16 cellular contexts compared by ENCODE assay signal in genomic region chr7:46468753-46469356, GRCh38.
A peak's percentile ranks its signal among the peaks of the same experiment; 100 is the strongest.
DNase-seq lines count a peak whose midpoint lies in the region; ATAC-seq and TF ChIP-seq lines count a peak whose summit lies in the region.
"Had no signal": no experiment of that assay in that cellular context is flagged by ENCODE, and none has a peak within 500 bp of the region (broad histone marks: within the 10 kb centered on the region; RNA-seq: fewer than 3 reads in every experiment).

No MANE protein-coding gene starts in this region.

- no peak overlapping the region for H3K4me3 ChIP-seq in OCI-LY7 (ENCODE audit: low read depth, low read length, poor library complexity, severe bottlenecking)
- peak overlapping the region; percentile 61 for H3K4me3 ChIP-seq in endodermal cell (ENCODE audit: low read length)
- H3K4me3 ChIP-seq: left ventricle myocardium inferior had no signal

- H3K9me3 ChIP-seq in OCI-LY7 (ENCODE audit: low read length) = peaks cover 7% of the 10 kb centered on the region; the same call in 1 of the 2 replicates
- peaks cover 61% of the 10 kb centered on the region for H3K9me3 ChIP-seq in endodermal cell (ENCODE audit: control insufficient read depth, low read length)

- no TSS peak for BruUV-seq in OCI-LY7 (replicated peaks; lab: Mats Ljungman, UMichigan)

- H3K79me2 ChIP-seq in OCI-LY7 (ENCODE audit: insufficient read depth, low read depth, low read length) = no peaks in the 10 kb centered on the region

- no peak overlapping the region for H3K4me3 Mint-ChIP-seq in activated CD8-positive, alpha-beta T cell treated with anti-CD3 and anti-CD28 coated beads for 36 hours
- no peak overlapping the region for H3K4me3 Mint-ChIP-seq in activated CD8-positive, alpha-beta T cell treated with anti-CD3 and anti-CD28 coated beads, Interleukin-2, amount 10 ng/mL, durations not matched to agents 7 days and 5 days
- no peak overlapping the region for H3K4me3 Mint-ChIP-seq in endodermal cell
- no peak overlapping the region for H3K4me3 Mint-ChIP-seq in activated T-helper 2 cell treated with anti-CD3 and anti-CD28 coated beads, Interferon-gamma antibody, Interleukin-2, Interleukin-4, amounts not matched to agents 10 μg/mL and 5 μg/mL and 100 μg/mL, durations not matched to agents 14 hours and 24 hours and 36 hours (ENCODE audit: low read depth)
- H3K4me3 Mint-ChIP-seq: dendritic cell treated with granulocyte-macrophage colony-stimulating factor and Interleukin-4, amounts not matched to agents 40 ng/mL and 50 ng/mL, for 4 days; T-cell had no signal

- H3K4me1 ChIP-seq in OCI-LY7 (ENCODE audit: insufficient read depth, low read length, poor library complexity, severe bottlenecking) = no peaks in the 10 kb centered on the region
- H3K4me1 ChIP-seq in endodermal cell (ENCODE audit: control insufficient read depth, insufficient read depth, low read length) = no peaks in the 10 kb centered on the region
- H3K4me1 ChIP-seq: left ventricle myocardium inferior had no signal

- no peak overlapping the region for H3K9ac ChIP-seq in endodermal cell (ENCODE audit: extremely low read depth, low read length, poor library complexity, severe bottlenecking)

- H3K36me3 ChIP-seq in OCI-LY7 (ENCODE audit: insufficient read depth, low read length) (no peaks in the 10 kb centered on the region), endodermal cell (ENCODE audit: control insufficient read depth, insufficient read depth, low read length) (no peaks in the 10 kb centered on the region)

- DNase-seq in activated CD8-positive, alpha-beta T cell treated with anti-CD3 and anti-CD28 coated beads for 36 hours = peak; percentile 7
- DNase-seq in activated CD8-positive, alpha-beta T cell treated with anti-CD3 and anti-CD28 coated beads, Interleukin-2, amount 10 ng/mL, durations not matched to agents 7 days and 5 days = no peak
- peak; percentile 60 for DNase-seq in OCI-LY7 (ENCODE audit: low spot score)
- DNase-seq in endodermal cell = peak; percentile 53
- DNase-seq in stimulated activated CD8-positive, alpha-beta memory T cell treated with anti-CD3 and anti-CD28 coated beads, Interleukin-4, amount 100 ng/mL, for 48 hours = peak; percentile 21
- DNase-seq in omental fat pad (ENCODE audit: low spot score) = no peak
- DNase-seq in activated T-helper 2 cell treated with anti-CD3 and anti-CD28 coated beads, Interferon-gamma antibody, Interleukin-2, Interleukin-4, amounts not matched to agents 10 μg/mL and 5 μg/mL and 100 μg/mL, durations not matched to agents 14 hours and 24 hours and 36 hours (ENCODE audit: low spot score) = no peak
- no peak for DNase-seq in DMS153 treated with DMSO at 0.1 percent for 48 hours (lab: John Stamatoyannopoulos, UW; ENCODE audit: unreplicated experiment)
- DNase-seq: activated CD4-positive, alpha-beta T cell treated with anti-CD3 and anti-CD28 coated beads, Interleukin-2, amount 50 U/mL, for 4 hours; AML-193; left ventricle myocardium inferior; NCI-H1436 treated with DMSO at 0.1 percent for 48 hours; nucleus accumbens; T-cell had no signal

- H3K4me2 ChIP-seq in OCI-LY7 (ENCODE audit: low read length) = no peak overlapping the region

- POLR2A ChIA-PET in activated CD8-positive, alpha-beta T cell treated with anti-CD3 and anti-CD28 coated beads for 36 hours (lab: Charles Lee) = no interaction called here
- POLR2A ChIA-PET in activated CD8-positive, alpha-beta T cell treated with anti-CD3 and anti-CD28 coated beads, Interleukin-2, amount 10 ng/mL, durations not matched to agents 7 days and 5 days (lab: Charles Lee) = no interaction called here
- POLR2A ChIA-PET in OCI-LY7 (lab: Charles Lee) = no interaction called here

- WGBS in endodermal cell (ENCODE audit: insufficient coverage in 1 of 2, insufficient read length in 1 of 2), 2 experiments = 81 to 84% methylated on average over 5 to 6 of the region's 6 CpGs

- CTCF ChIA-PET in activated CD8-positive, alpha-beta T cell treated with anti-CD3 and anti-CD28 coated beads for 36 hours (lab: Charles Lee) = no interaction called here
- CTCF ChIA-PET in activated CD8-positive, alpha-beta T cell treated with anti-CD3 and anti-CD28 coated beads, Interleukin-2, amount 10 ng/mL, durations not matched to agents 7 days and 5 days (lab: Charles Lee) = no interaction called here
- CTCF ChIA-PET in OCI-LY7 (lab: Charles Lee; ENCODE audit: unreplicated experiment) = no interaction called here

- H3K36me3 Mint-ChIP-seq in activated CD8-positive, alpha-beta T cell treated with anti-CD3 and anti-CD28 coated beads for 36 hours (ENCODE audit: low read depth) = peaks cover 4% of the 10 kb centered on the region
- H3K36me3 Mint-ChIP-seq in activated CD8-positive, alpha-beta T cell treated with anti-CD3 and anti-CD28 coated beads, Interleukin-2, amount 10 ng/mL, durations not matched to agents 7 days and 5 days (ENCODE audit: low read depth) = no peaks in the 10 kb centered on the region
- H3K36me3 Mint-ChIP-seq in endodermal cell (ENCODE audit: low read depth) = no peaks in the 10 kb centered on the region
- no peaks in the 10 kb centered on the region for H3K36me3 Mint-ChIP-seq in activated T-helper 2 cell treated with anti-CD3 and anti-CD28 coated beads, Interferon-gamma antibody, Interleukin-2, Interleukin-4, amounts not matched to agents 10 μg/mL and 5 μg/mL and 100 μg/mL, durations not matched to agents 14 hours and 24 hours and 36 hours (ENCODE audit: low read depth)
- H3K36me3 Mint-ChIP-seq: T-cell had no signal

- H3K27me3 ChIP-seq in endodermal cell (ENCODE audit: control insufficient read depth, insufficient read depth, low read length, poor library complexity, severe bottlenecking) = no peaks in the 10 kb centered on the region

- H3K27ac ChIP-seq in OCI-LY7 (ENCODE audit: low read depth, low read length, poor library complexity, severe bottlenecking) (no peak overlapping the region), endodermal cell (ENCODE audit: low read depth, low read length) (no peak overlapping the region)
- H3K27ac ChIP-seq: left ventricle myocardium inferior had no signal

- H4K20me1 ChIP-seq in OCI-LY7 (ENCODE audit: insufficient read depth, low read length) = no peaks in the 10 kb centered on the region

- H3K27me3 Mint-ChIP-seq in activated CD8-positive, alpha-beta T cell treated with anti-CD3 and anti-CD28 coated beads for 36 hours = no peaks in the 10 kb centered on the region
- no peaks in the 10 kb centered on the region for H3K27me3 Mint-ChIP-seq in activated CD8-positive, alpha-beta T cell treated with anti-CD3 and anti-CD28 coated beads, Interleukin-2, amount 10 ng/mL, durations not matched to agents 7 days and 5 days (ENCODE audit: low read depth)
- peaks cover 2% of the 10 kb centered on the region for H3K27me3 Mint-ChIP-seq in endodermal cell (ENCODE audit: insufficient read depth)
- no peaks in the 10 kb centered on the region for H3K27me3 Mint-ChIP-seq in activated T-helper 2 cell treated with anti-CD3 and anti-CD28 coated beads, Interferon-gamma antibody, Interleukin-2, Interleukin-4, amounts not matched to agents 10 μg/mL and 5 μg/mL and 100 μg/mL, durations not matched to agents 14 hours and 24 hours and 36 hours (ENCODE audit: low read depth)
- H3K27me3 Mint-ChIP-seq: dendritic cell treated with granulocyte-macrophage colony-stimulating factor and Interleukin-4, amounts not matched to agents 40 ng/mL and 50 ng/mL, for 4 days; T-cell had no signal

- intact Hi-C loops in activated CD8-positive, alpha-beta T cell treated with anti-CD3 and anti-CD28 coated beads for 36 hours (cut with micrococcal nuclease) = no loop called here
- intact Hi-C loops in OCI-LY7 (cut with micrococcal nuclease; ENCODE audit: unreplicated experiment) = no loop called here
- intact Hi-C loops in activated T-helper 2 cell treated with anti-CD3 and anti-CD28 coated beads, Interferon-gamma antibody, Interleukin-2, Interleukin-4, amounts not matched to agents 10 μg/mL and 5 μg/mL and 100 μg/mL, durations not matched to agents 14 hours and 24 hours and 36 hours (cut with micrococcal nuclease) = no loop called here

- H3K4me1 Mint-ChIP-seq in activated CD8-positive, alpha-beta T cell treated with anti-CD3 and anti-CD28 coated beads for 36 hours (ENCODE audit: low read depth) = no peaks in the 10 kb centered on the region
- no peaks in the 10 kb centered on the region for H3K4me1 Mint-ChIP-seq in activated CD8-positive, alpha-beta T cell treated with anti-CD3 and anti-CD28 coated beads, Interleukin-2, amount 10 ng/mL, durations not matched to agents 7 days and 5 days (ENCODE audit: low read depth)
- no peaks in the 10 kb centered on the region for H3K4me1 Mint-ChIP-seq in endodermal cell
- no peaks in the 10 kb centered on the region for H3K4me1 Mint-ChIP-seq in activated T-helper 2 cell treated with anti-CD3 and anti-CD28 coated beads, Interferon-gamma antibody, Interleukin-2, Interleukin-4, amounts not matched to agents 10 μg/mL and 5 μg/mL and 100 μg/mL, durations not matched to agents 14 hours and 24 hours and 36 hours (ENCODE audit: low read depth)
- H3K4me1 Mint-ChIP-seq: T-cell had no signal

- H3K9me2 ChIP-seq in OCI-LY7 (ENCODE audit: insufficient read depth, low read length) = no peaks in the 10 kb centered on the region

- no peak overlapping the region for H3K27ac Mint-ChIP-seq in activated CD8-positive, alpha-beta T cell treated with anti-CD3 and anti-CD28 coated beads for 36 hours
- no peak overlapping the region for H3K27ac Mint-ChIP-seq in activated CD8-positive, alpha-beta T cell treated with anti-CD3 and anti-CD28 coated beads, Interleukin-2, amount 10 ng/mL, durations not matched to agents 7 days and 5 days
- H3K27ac Mint-ChIP-seq in endodermal cell = no peak overlapping the region
- H3K27ac Mint-ChIP-seq in activated T-helper 2 cell treated with anti-CD3 and anti-CD28 coated beads, Interferon-gamma antibody, Interleukin-2, Interleukin-4, amounts not matched to agents 10 μg/mL and 5 μg/mL and 100 μg/mL, durations not matched to agents 14 hours and 24 hours and 36 hours = no peak overlapping the region
- H3K27ac Mint-ChIP-seq: activated naive CD4-positive, alpha-beta T cell treated with anti-CD3 and anti-CD28 coated beads, Interleukin-2, amount 50 U/mL, for 72 hours; dendritic cell treated with granulocyte-macrophage colony-stimulating factor and Interleukin-4, amounts not matched to agents 40 ng/mL and 50 ng/mL, for 4 days; T-cell had no signal

- ATAC-seq in activated CD8-positive, alpha-beta T cell treated with anti-CD3 and anti-CD28 coated beads for 36 hours = no peak
- ATAC-seq in activated CD8-positive, alpha-beta T cell treated with anti-CD3 and anti-CD28 coated beads, Interleukin-2, amount 10 ng/mL, durations not matched to agents 7 days and 5 days = no peak
- no peak for ATAC-seq in omental fat pad (ENCODE audit: low FRiP score)
- ATAC-seq: activated naive CD4-positive, alpha-beta T cell treated with anti-CD3 and anti-CD28 coated beads, Interleukin-2, amount 50 U/mL, for 72 hours; T-cell had no signal

- TF ChIP-seq CTCF in activated CD8-positive, alpha-beta T cell treated with anti-CD3 and anti-CD28 coated beads for 36 hours (IDR thresholded peaks at IDR 0.05) = no peak
- no peak for TF ChIP-seq CTCF in OCI-LY7 (conservative IDR thresholded peaks at IDR 0.05; ENCODE audit: low read length)
- no peak for TF ChIP-seq CTCF in endodermal cell (conservative IDR thresholded peaks at IDR 0.05)
- TF ChIP-seq CTCF in omental fat pad (IDR thresholded peaks at IDR 0.05) = no peak

- H3K9me3 Mint-ChIP-seq in activated CD8-positive, alpha-beta T cell treated with anti-CD3 and anti-CD28 coated beads for 36 hours = peaks cover 51% of the 10 kb centered on the region
- H3K9me3 Mint-ChIP-seq in activated CD8-positive, alpha-beta T cell treated with anti-CD3 and anti-CD28 coated beads, Interleukin-2, amount 10 ng/mL, durations not matched to agents 7 days and 5 days (ENCODE audit: insufficient read depth) = peaks cover 38% of the 10 kb centered on the region
- peaks cover 86% of the 10 kb centered on the region for H3K9me3 Mint-ChIP-seq in endodermal cell
- peaks cover 71% of the 10 kb centered on the region for H3K9me3 Mint-ChIP-seq in activated T-helper 2 cell treated with anti-CD3 and anti-CD28 coated beads, Interferon-gamma antibody, Interleukin-2, Interleukin-4, amounts not matched to agents 10 μg/mL and 5 μg/mL and 100 μg/mL, durations not matched to agents 14 hours and 24 hours and 36 hours

- no peak overlapping the region for H2AFZ ChIP-seq in OCI-LY7 (ENCODE audit: low read length)

Comparison
In these comparisons a context has a peak if more than half of its experiments do, and no peak if none do; other contexts are left out.
1. DNase-seq: peak in activated CD8-positive, alpha-beta T cell treated with anti-CD3 and anti-CD28 coated beads for 36 hours (single experiment), OCI-LY7 (single experiment), endodermal cell (single experiment) and stimulated activated CD8-positive, alpha-beta memory T cell treated with anti-CD3 and anti-CD28 coated beads, Interleukin-4, amount 100 ng/mL, for 48 hours (single experiment); none in activated CD8-positive, alpha-beta T cell treated with anti-CD3 and anti-CD28 coated beads, Interleukin-2, amount 10 ng/mL, durations not matched to agents 7 days and 5 days (single experiment), omental fat pad (single experiment), activated T-helper 2 cell treated with anti-CD3 and anti-CD28 coated beads, Interferon-gamma antibody, Interleukin-2, Interleukin-4, amounts not matched to agents 10 μg/mL and 5 μg/mL and 100 μg/mL, durations not matched to agents 14 hours and 24 hours and 36 hours (single experiment) and DMS153 treated with DMSO at 0.1 percent for 48 hours (single experiment).